In the genomic region with DNA sequence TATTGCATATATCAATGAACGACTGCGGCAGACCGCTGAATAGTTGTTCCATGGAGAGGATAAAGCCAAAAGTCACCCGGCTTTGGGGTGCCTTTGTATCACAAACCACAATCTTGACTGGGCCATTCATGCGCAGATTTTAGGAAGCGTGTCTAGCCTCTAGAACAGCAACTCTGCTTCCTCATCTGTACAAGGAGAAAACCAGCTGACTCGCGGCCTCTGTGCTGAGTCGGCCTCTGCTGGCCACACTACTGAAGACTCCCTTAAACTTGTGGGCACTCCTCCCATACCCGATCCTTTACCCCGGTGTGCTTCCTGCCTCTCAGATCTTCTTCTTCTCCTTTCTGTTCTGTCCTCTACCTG, we compare ENCODE assay signal across 1 cellular context.
TF ChIP-seq lines count a peak whose summit lies in the region.

No MANE protein-coding gene starts in this region.

TF ChIP-seq in GM23338, 12 proteins besides CTCF, POLR2A, EP300 and RAD21 (continued from another document):
- TF ChIP-seq, protein P1, sequence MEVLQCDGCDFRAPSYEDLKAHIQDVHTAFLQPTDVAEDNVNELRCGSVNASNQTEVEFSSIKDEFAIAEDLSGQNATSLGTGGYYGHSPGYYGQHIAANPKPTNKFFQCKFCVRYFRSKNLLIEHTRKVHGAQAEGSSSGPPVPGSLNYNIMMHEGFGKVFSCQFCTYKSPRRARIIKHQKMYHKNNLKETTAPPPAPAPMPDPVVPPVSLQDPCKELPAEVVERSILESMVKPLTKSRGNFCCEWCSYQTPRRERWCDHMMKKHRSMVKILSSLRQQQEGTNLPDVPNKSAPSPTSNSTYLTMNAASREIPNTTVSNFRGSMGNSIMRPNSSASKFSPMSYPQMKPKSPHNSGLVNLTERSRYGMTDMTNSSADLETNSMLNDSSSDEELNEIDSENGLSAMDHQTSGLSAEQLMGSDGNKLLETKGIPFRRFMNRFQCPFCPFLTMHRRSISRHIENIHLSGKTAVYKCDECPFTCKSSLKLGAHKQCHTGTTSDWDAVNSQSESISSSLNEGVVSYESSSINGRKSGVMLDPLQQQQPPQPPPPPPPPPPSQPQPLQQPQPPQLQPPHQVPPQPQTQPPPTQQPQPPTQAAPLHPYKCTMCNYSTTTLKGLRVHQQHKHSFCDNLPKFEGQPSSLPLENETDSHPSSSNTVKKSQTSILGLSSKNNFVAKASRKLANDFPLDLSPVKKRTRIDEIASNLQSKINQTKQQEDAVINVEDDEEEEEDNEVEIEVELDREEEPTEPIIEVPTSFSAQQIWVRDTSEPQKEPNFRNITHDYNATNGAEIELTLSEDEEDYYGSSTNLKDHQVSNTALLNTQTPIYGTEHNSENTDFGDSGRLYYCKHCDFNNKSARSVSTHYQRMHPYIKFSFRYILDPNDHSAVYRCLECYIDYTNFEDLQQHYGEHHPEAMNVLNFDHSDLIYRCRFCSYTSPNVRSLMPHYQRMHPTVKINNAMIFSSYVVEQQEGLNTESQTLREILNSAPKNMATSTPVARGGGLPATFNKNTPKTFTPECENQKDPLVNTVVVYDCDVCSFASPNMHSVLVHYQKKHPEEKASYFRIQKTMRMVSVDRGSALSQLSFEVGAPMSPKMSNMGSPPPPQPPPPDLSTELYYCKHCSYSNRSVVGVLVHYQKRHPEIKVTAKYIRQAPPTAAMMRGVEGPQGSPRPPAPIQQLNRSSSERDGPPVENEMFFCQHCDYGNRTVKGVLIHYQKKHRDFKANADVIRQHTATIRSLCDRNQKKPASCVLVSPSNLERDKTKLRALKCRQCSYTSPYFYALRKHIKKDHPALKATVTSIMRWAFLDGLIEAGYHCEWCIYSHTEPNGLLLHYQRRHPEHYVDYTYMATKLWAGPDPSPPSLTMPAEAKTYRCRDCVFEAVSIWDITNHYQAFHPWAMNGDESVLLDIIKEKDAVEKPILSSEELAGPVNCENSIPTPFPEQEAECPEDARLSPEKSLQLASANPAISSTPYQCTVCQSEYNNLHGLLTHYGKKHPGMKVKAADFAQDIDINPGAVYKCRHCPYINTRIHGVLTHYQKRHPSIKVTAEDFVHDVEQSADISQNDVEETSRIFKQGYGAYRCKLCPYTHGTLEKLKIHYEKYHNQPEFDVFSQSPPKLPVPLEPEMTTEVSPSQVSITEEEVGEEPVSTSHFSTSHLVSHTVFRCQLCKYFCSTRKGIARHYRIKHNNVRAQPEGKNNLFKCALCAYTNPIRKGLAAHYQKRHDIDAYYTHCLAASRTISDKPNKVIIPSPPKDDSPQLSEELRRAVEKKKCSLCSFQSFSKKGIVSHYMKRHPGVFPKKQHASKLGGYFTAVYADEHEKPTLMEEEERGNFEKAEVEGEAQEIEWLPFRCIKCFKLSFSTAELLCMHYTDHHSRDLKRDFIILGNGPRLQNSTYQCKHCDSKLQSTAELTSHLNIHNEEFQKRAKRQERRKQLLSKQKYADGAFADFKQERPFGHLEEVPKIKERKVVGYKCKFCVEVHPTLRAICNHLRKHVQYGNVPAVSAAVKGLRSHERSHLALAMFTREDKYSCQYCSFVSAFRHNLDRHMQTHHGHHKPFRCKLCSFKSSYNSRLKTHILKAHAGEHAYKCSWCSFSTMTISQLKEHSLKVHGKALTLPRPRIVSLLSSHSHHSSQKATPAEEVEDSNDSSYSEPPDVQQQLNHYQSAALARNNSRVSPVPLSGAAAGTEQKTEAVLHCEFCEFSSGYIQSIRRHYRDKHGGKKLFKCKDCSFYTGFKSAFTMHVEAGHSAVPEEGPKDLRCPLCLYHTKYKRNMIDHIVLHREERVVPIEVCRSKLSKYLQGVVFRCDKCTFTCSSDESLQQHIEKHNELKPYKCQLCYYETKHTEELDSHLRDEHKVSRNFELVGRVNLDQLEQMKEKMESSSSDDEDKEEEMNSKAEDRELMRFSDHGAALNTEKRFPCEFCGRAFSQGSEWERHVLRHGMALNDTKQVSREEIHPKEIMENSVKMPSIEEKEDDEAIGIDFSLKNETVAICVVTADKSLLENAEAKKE (CRISPR knock-in tag; IDR thresholded peaks at IDR 0.05), result no peak
- TF ChIP-seq, protein P2, sequence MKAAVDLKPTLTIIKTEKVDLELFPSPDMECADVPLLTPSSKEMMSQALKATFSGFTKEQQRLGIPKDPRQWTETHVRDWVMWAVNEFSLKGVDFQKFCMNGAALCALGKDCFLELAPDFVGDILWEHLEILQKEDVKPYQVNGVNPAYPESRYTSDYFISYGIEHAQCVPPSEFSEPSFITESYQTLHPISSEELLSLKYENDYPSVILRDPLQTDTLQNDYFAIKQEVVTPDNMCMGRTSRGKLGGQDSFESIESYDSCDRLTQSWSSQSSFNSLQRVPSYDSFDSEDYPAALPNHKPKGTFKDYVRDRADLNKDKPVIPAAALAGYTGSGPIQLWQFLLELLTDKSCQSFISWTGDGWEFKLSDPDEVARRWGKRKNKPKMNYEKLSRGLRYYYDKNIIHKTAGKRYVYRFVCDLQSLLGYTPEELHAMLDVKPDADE (IDR thresholded peaks at IDR 0.05), result no peak
